In genomic region chr19:58361900-58362271, GRCh38 we compare ENCODE assay signal across 8 cellular contexts. TPM values are rescaled to one million over a fixed set of nuclear protein-coding genes. Genes with fewer than 3 reads are reported as not detected.
DNase-seq lines count a peak whose midpoint lies in the region; ATAC-seq and TF ChIP-seq lines count a peak whose summit lies in the region.

No MANE protein-coding gene starts in this region.

- no peak for TF ChIP-seq CTCF in CD4-positive, alpha-beta T cell (IDR thresholded peaks at IDR 0.05)
- no peak for TF ChIP-seq CTCF in activated B cell treated with CpG ODN at 0.5 μM for 24 hours (IDR thresholded peaks at IDR 0.05)

- peak overlapping the region; percentile 94 for H3K4me3 Mint-ChIP-seq in CD4-positive, alpha-beta T cell
- peak overlapping the region; percentile 95 for H3K4me3 Mint-ChIP-seq in activated B cell treated with CpG ODN at 0.5 μM for 24 hours

- CTCF ChIA-PET in CD4-positive, alpha-beta T cell (lab: Charles Lee): interaction anchor here (1.2 to 1.6 kb wide), 3 partner anchors 15 to 219 kb away, joined by 3 to 6 read pairs (median 6); partner anchors contain the start of gene ZBTB45
- CTCF ChIA-PET in activated B cell treated with CpG ODN at 0.5 μM for 24 hours (lab: Charles Lee): interaction anchor here (1.3 to 1.7 kb wide), 4 partner anchors 15 to 158 kb away, joined by 3 to 6 read pairs (median 4); partner anchors contain the start of genes ZBTB45 and ZNF837

- peak overlapping the region; percentile 84 for H3K27ac Mint-ChIP-seq in CD4-positive, alpha-beta T cell
- peak overlapping the region; percentile 97 for H3K27ac Mint-ChIP-seq in activated B cell treated with CpG ODN at 0.5 μM for 24 hours

- peaks cover 17% of the 10 kb centered on the region for H3K4me1 ChIP-seq in effector memory CD4-positive, alpha-beta T cell (ENCODE audit: control insufficient read depth, insufficient read depth, low read length, poor library complexity, severe bottlenecking)
- peaks cover 6% of the 10 kb centered on the region for H3K4me1 ChIP-seq in mucosa of stomach (ENCODE audit: control insufficient read depth, insufficient read depth, low read length)
- H3K4me1 ChIP-seq in thymus (ENCODE audit: control insufficient read depth, insufficient read depth, low read length): peaks cover 3% of the 10 kb centered on the region

- no peaks in the 10 kb centered on the region for H3K9me3 ChIP-seq in CD4-positive, alpha-beta T cell (ENCODE audit: control insufficient read depth, low read length)
- H3K9me3 ChIP-seq in KOPT-K1 (ENCODE audit: insufficient read depth, low read length, poor library complexity, severe bottlenecking): no peaks in the 10 kb centered on the region
- H3K9me3 ChIP-seq in effector memory CD4-positive, alpha-beta T cell (ENCODE audit: control insufficient read depth, low read length): no peaks in the 10 kb centered on the region
- no peaks in the 10 kb centered on the region for H3K9me3 ChIP-seq in mucosa of stomach (ENCODE audit: control insufficient read depth, low read length)
- no peaks in the 10 kb centered on the region for H3K9me3 ChIP-seq in thymus (ENCODE audit: control insufficient read depth)

- peak overlapping the region; percentile 61 for H3K4me3 ChIP-seq in effector memory CD4-positive, alpha-beta T cell (ENCODE audit: insufficient read depth, low read depth, low read length, poor library complexity, severe bottlenecking)
- H3K4me3 ChIP-seq in mucosa of stomach (ENCODE audit: low read length): peak overlapping the region; percentile 96
- peak overlapping the region; percentile 78 for H3K4me3 ChIP-seq in thymus (ENCODE audit: low read length)

- H3K4me1 Mint-ChIP-seq in CD4-positive, alpha-beta T cell (ENCODE audit: low read depth): peaks cover 12% of the 10 kb centered on the region
- H3K4me1 Mint-ChIP-seq in activated B cell treated with CpG ODN at 0.5 μM for 24 hours: peaks cover 23% of the 10 kb centered on the region

- peak overlapping the region; percentile 91 for H3K9ac ChIP-seq in mucosa of stomach (ENCODE audit: low read length)

- peak; percentile 2 for ATAC-seq in CD4-positive, alpha-beta T cell (ENCODE audit: poor library complexity)
- ATAC-seq in GM19467 (IDR thresholded peaks at IDR 0.05; ENCODE audit: unreplicated experiment): peak; percentile 22
- peak; percentile 13 for ATAC-seq in activated B cell treated with CpG ODN at 0.5 μM for 24 hours (ENCODE audit: low read depth)

- intact Hi-C loops in CD4-positive, alpha-beta T cell (cut with DNase I, micrococcal nuclease): loop anchor here (1.0 to 2.0 kb wide), 5 partner anchors 19 to 57 kb away; partner anchors contain the start of genes ERVK3-1 (in 2 of the 2), ZNF837 (in 1 of the 2) and ZSCAN22 (in 1 of the 2)
- intact Hi-C loops in activated B cell treated with CpG ODN at 0.5 μM for 24 hours (cut with micrococcal nuclease): loop anchor here (1.0 to 2.0 kb wide), 13 partner anchors 15 to 210 kb away; partner anchors contain the start of genes ERVK3-1, RPS5, TRIM28 and ZBTB45

- H3K36me3 Mint-ChIP-seq in CD4-positive, alpha-beta T cell (ENCODE audit: low read depth): peaks cover 4% of the 10 kb centered on the region
- H3K36me3 Mint-ChIP-seq in activated B cell treated with CpG ODN at 0.5 μM for 24 hours (ENCODE audit: low read depth): peaks cover 5% of the 10 kb centered on the region

- H3K27me3 ChIP-seq in CD4-positive, alpha-beta T cell (ENCODE audit: control insufficient read depth, insufficient read depth, low read length): no peaks in the 10 kb centered on the region
- H3K27me3 ChIP-seq in effector memory CD4-positive, alpha-beta T cell (replicated peaks; ENCODE audit: control insufficient read depth, insufficient read depth, low read length, poor library complexity, severe bottlenecking): no peaks in the 10 kb centered on the region
- peaks cover 7% of the 10 kb centered on the region for H3K27me3 ChIP-seq in mucosa of stomach (ENCODE audit: control insufficient read depth, insufficient read depth, low read length)
- H3K27me3 ChIP-seq in thymus (ENCODE audit: control insufficient read depth, insufficient read depth): peaks cover 4% of the 10 kb centered on the region

- no peaks in the 10 kb centered on the region for H3K9me3 Mint-ChIP-seq in CD4-positive, alpha-beta T cell
- H3K9me3 Mint-ChIP-seq in activated B cell treated with CpG ODN at 0.5 μM for 24 hours: no peaks in the 10 kb centered on the region

- no peaks in the 10 kb centered on the region for H3K27me3 Mint-ChIP-seq in CD4-positive, alpha-beta T cell
- H3K27me3 Mint-ChIP-seq in activated B cell treated with CpG ODN at 0.5 μM for 24 hours: peaks cover 2% of the 10 kb centered on the region

- no peaks in the 10 kb centered on the region for H3K36me3 ChIP-seq in KOPT-K1 (ENCODE audit: insufficient read depth, low read length)
- H3K36me3 ChIP-seq in effector memory CD4-positive, alpha-beta T cell (ENCODE audit: control insufficient read depth, insufficient read depth, low read length): no peaks in the 10 kb centered on the region
- H3K36me3 ChIP-seq in mucosa of stomach (ENCODE audit: control insufficient read depth, insufficient read depth, low read length): no peaks in the 10 kb centered on the region
- H3K36me3 ChIP-seq in thymus (ENCODE audit: control insufficient read depth, insufficient read depth): no peaks in the 10 kb centered on the region

- peak overlapping the region; percentile 58 for H3K27ac ChIP-seq in CD4-positive, alpha-beta T cell (ENCODE audit: low read depth, low read length)
- peak overlapping the region; percentile 75 for H3K27ac ChIP-seq in KOPT-K1 (ENCODE audit: low read depth, low read length, poor library complexity, severe bottlenecking)
- H3K27ac ChIP-seq in effector memory CD4-positive, alpha-beta T cell (ENCODE audit: insufficient read depth, low read length, poor library complexity, severe bottlenecking): peak overlapping the region; percentile 69
- H3K27ac ChIP-seq in thymus (ENCODE audit: low read depth): peak overlapping the region; percentile 88

- POLR2A ChIA-PET in CD4-positive, alpha-beta T cell (lab: Charles Lee): interaction anchor here (1.0 to 2.5 kb wide), 10 partner anchors 11 to 192 kb away, joined by 3 to 21 read pairs (median 11); partner anchors contain the start of genes CHMP2A, ERVK3-1, RPS5 and ZNF274
- POLR2A ChIA-PET in activated B cell treated with CpG ODN at 0.5 μM for 24 hours (lab: Charles Lee): interaction anchor here (0.6 to 3.4 kb wide), 35 partner anchors 12 to 973 kb away, joined by 3 to 90 read pairs (median 6); partner anchors contain the start of genes CHMP2A, ERVK3-1, RPS5 and TRIM28

- peak in 1 of 10 experiments; percentile 21 for DNase-seq in CD4-positive, alpha-beta T cell
- DNase-seq in activated B cell treated with CpG ODN at 0.5 μM for 24 hours: no peak
- DNase-seq in effector memory CD4-positive, alpha-beta T cell: no peak
- DNase-seq in NCI-H2107 treated with DMSO at 0.1 percent for 48 hours (lab: John Stamatoyannopoulos, UW; ENCODE audit: unreplicated experiment): no peak

- 4% methylated on average over 28 of the region's 28 CpGs for WGBS in thymus

RNA-seq across cellular contexts. Expression of gene ZNF497, which starts 0.7 kb away (rescaled TPM):
- total RNA-seq in CD4-positive, alpha-beta T cell: under 1 TPM; 0.28 to 0.55 TPM
- 1.7 and 2.1 TPM in 2 replicates for total RNA-seq in activated B cell treated with CpG ODN at 0.5 μM for 24 hours
- polyA plus RNA-seq in thymus: 1.3 TPM

RNA-seq across cellular contexts. Expression of gene A1BG, which starts 8.6 kb away (rescaled TPM):
- total RNA-seq in CD4-positive, alpha-beta T cell: 1 to 10 TPM; 7.6 to 8.4 TPM
- 21.8 and 26.8 TPM in 2 replicates for total RNA-seq in activated B cell treated with CpG ODN at 0.5 μM for 24 hours
- polyA plus RNA-seq in thymus: 77.3 TPM

RNA-seq across cellular contexts. Expression of gene ZNF837, which starts 18.9 kb away (rescaled TPM):
- 1 to 10 TPM in 1 of 2 experiments, under 1 TPM in 1; 0.71 to 1.0 TPM for total RNA-seq in CD4-positive, alpha-beta T cell
- total RNA-seq in activated B cell treated with CpG ODN at 0.5 μM for 24 hours: 3.1 and 3.5 TPM in 2 replicates
- 2.9 TPM for polyA plus RNA-seq in thymus

RNA-seq across cellular contexts. Expression of gene RPS5, which starts 25.2 kb away (rescaled TPM):
- total RNA-seq in CD4-positive, alpha-beta T cell: 1,000 to 10,000 TPM; 1,619 to 1,646 TPM
- total RNA-seq in activated B cell treated with CpG ODN at 0.5 μM for 24 hours: 1,982 and 2,193 TPM in 2 replicates
- polyA plus RNA-seq in thymus: 942 TPM

RNA-seq across cellular contexts. Expression of gene RNF225, which starts 33.6 kb away (rescaled TPM):
- under 1 TPM in 1 of 2 experiments, not detected in 1; 0.55 TPM for total RNA-seq in CD4-positive, alpha-beta T cell
- total RNA-seq in activated B cell treated with CpG ODN at 0.5 μM for 24 hours: 0.44 TPM in 1 of 2 replicates, not detected in the other
- polyA plus RNA-seq in thymus: not detected
